8 cellular contexts compared by ENCODE assay signal in the genomic region with DNA sequence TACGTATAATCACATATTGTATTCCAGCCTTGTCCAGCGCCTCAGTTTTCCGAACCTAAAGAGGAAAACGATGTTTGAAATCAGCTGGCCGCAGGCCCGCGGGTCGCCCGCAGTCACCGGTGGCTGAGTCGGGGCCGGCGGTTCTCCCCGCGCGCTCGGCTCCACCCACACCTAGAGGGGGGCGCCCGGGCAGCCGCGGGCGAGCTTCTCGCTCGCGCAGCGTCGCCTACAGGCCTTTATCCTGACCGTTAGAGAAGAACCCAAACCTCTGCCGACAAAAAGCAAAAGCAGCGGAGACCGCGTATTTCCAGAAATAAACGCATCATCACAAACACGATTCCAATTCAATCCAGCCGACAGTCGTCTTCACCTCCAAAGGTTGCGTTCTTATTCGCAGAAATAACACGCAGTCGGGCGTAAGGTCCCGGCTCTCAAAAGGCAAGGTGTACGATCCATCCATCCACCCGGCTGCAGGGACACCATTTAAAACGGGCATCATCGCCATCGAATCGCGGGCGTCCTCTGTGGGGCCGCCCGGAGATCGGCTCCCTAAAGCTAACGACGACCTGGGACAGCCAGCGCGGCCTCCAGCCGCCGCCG. TPM values are rescaled to one million over a fixed set of nuclear protein-coding genes. Genes with fewer than 3 reads are reported as not detected.
A peak's percentile ranks its signal among the peaks of the same experiment; 100 is the strongest.
DNase-seq lines count a peak whose midpoint lies in the region; ATAC-seq and TF ChIP-seq lines count a peak whose summit lies in the region.

No MANE protein-coding gene starts in this region.

- peak; percentile 50 for ATAC-seq in CD8-positive, alpha-beta T cell
- ATAC-seq in mucosa of descending colon = peak; percentile 81

- peak overlapping the region; percentile 94 for H3K4me3 Mint-ChIP-seq in CD8-positive, alpha-beta T cell

- peaks cover 26% of the 10 kb centered on the region for H3K36me3 Mint-ChIP-seq in CD8-positive, alpha-beta T cell

- H3K27me3 Mint-ChIP-seq in CD8-positive, alpha-beta T cell (ENCODE audit: low read depth) = no peaks in the 10 kb centered on the region

- TF ChIP-seq CTCF in CD8-positive, alpha-beta T cell (IDR thresholded peaks at IDR 0.05) = peak; percentile 37
- TF ChIP-seq CTCF in GM20000 (IDR thresholded peaks at IDR 0.05; ENCODE audit: extremely low read depth, missing control alignments) = peak; percentile 46
- TF ChIP-seq CTCF in mucosa of descending colon (IDR thresholded peaks at IDR 0.05) = peak; percentile 21

- no peaks in the 10 kb centered on the region for H3K9me3 Mint-ChIP-seq in CD8-positive, alpha-beta T cell

- H3K27ac Mint-ChIP-seq in CD8-positive, alpha-beta T cell = peak overlapping the region; percentile 96

- no peaks in the 10 kb centered on the region for H3K36me3 ChIP-seq in CD8-positive, alpha-beta T cell (ENCODE audit: insufficient read depth, low read length)
- H3K36me3 ChIP-seq in mucosa of descending colon (ENCODE audit: low read depth) = no peaks in the 10 kb centered on the region

- intact Hi-C loops in CD8-positive, alpha-beta T cell (cut with DNase I, micrococcal nuclease) = loop anchor here (2.0 to 10.0 kb wide), 10 partner anchors 66 to 1959 kb away; a partner anchor contains a TSS
- intact Hi-C loops in mucosa of descending colon (cut with DNase I, micrococcal nuclease) = no loop called here

- no peaks in the 10 kb centered on the region for H3K27me3 ChIP-seq in CD8-positive, alpha-beta T cell (ENCODE audit: insufficient read depth, low read length)

- peaks cover 42% of the 10 kb centered on the region for H3K4me1 ChIP-seq in CD8-positive, alpha-beta T cell (ENCODE audit: insufficient read depth, low read length)
- H3K4me1 ChIP-seq in mucosa of descending colon (ENCODE audit: low read depth) = peaks cover 20% of the 10 kb centered on the region

- POLR2A ChIA-PET in CD8-positive, alpha-beta T cell (lab: Charles Lee) = interaction anchor here (1.1 to 3.9 kb wide), 8 partner anchors 8 to 496 kb away, joined by 4 to 24 read pairs (median 4); a partner anchor contains a TSS

- peak; percentile 58 to 83 (median 75) for DNase-seq in CD8-positive, alpha-beta T cell
- DNase-seq in GM20000 (ENCODE audit: low spot score) (peak; percentile 83), HS-27A (ENCODE audit: low read depth) (peak; percentile 59), NOMO-1 (lab: John Stamatoyannopoulos, UW; ENCODE audit: unreplicated experiment in 2 of 2) (peak; percentile 93 to 94), epidermal melanocyte (ENCODE audit: insufficient read length, low spot score) (peak; percentile 24), mucosa of descending colon (peak; percentile 82 to 90 (median 89))
- DNase-seq in activated CD8-positive, alpha-beta memory T cell treated with anti-CD3 and anti-CD28 coated beads, Interleukin-2, amount 50 U/mL, for 48 hours = peak; percentile 83
- DNase-seq in stimulated activated CD8-positive, alpha-beta memory T cell treated with anti-CD3 and anti-CD28 coated beads, Interleukin-4, amount 100 ng/mL, for 4 hours (ENCODE audit: low read depth in 2 of 2, low spot score in 1 of 2) = peak; percentile 45 to 53

- no peaks in the 10 kb centered on the region for H3K9me3 ChIP-seq in CD8-positive, alpha-beta T cell (ENCODE audit: low read length)
- no peaks in the 10 kb centered on the region for H3K9me3 ChIP-seq in mucosa of descending colon

- CTCF ChIA-PET in CD8-positive, alpha-beta T cell (lab: Charles Lee) = interaction anchor here (0.8 to 2.6 kb wide), 5 partner anchors 70 to 146 kb away, joined by 3 to 10 read pairs (median 3); no protein-coding TSS in a partner anchor

- peak overlapping the region; percentile 92 for H3K27ac ChIP-seq in CD8-positive, alpha-beta T cell (ENCODE audit: low read depth, low read length)

- peaks cover 59% of the 10 kb centered on the region for H3K4me1 Mint-ChIP-seq in CD8-positive, alpha-beta T cell (ENCODE audit: low read depth)

- H3K4me3 ChIP-seq in CD8-positive, alpha-beta T cell (ENCODE audit: low read depth, low read length) = peak overlapping the region; percentile 94
- H3K4me3 ChIP-seq in mucosa of descending colon = peak overlapping the region; percentile 81

RNA-seq across cellular contexts. Expression of a gene that starts 0.7 kb away (rescaled TPM):
- 100 to 1,000 TPM; 119 to 127 TPM for total RNA-seq in CD8-positive, alpha-beta T cell
- 10 to 100 TPM; 50.4 to 80.8 (median 77.2) TPM for total RNA-seq in mucosa of descending colon

Comparison
In these comparisons a context has a peak if more than half of its experiments do, and no peak if none do; other contexts are left out.
1. Peak in every context shown above with its lines: DNase-seq, ATAC-seq, H3K4me3 ChIP-seq and H3K27ac ChIP-seq.
2. DNase-seq: peak in every context shown above with its lines; median percentile 94 in NOMO-1; 89 in mucosa of descending colon; 83 in GM20000; 83 in activated CD8-positive, alpha-beta memory T cell treated with anti-CD3 and anti-CD28 coated beads, Interleukin-2, amount 50 U/mL, for 48 hours; 75 in CD8-positive, alpha-beta T cell; 59 in HS-27A; 49 in stimulated activated CD8-positive, alpha-beta memory T cell treated with anti-CD3 and anti-CD28 coated beads, Interleukin-4, amount 100 ng/mL, for 4 hours; 24 in epidermal melanocyte.
3. intact Hi-C loops: an anchor here in CD8-positive, alpha-beta T cell (2.0 to 10.0 kb wide); none called in mucosa of descending colon.